Comparison of ENCODE assay signal across 27 cellular contexts in the genomic region with DNA sequence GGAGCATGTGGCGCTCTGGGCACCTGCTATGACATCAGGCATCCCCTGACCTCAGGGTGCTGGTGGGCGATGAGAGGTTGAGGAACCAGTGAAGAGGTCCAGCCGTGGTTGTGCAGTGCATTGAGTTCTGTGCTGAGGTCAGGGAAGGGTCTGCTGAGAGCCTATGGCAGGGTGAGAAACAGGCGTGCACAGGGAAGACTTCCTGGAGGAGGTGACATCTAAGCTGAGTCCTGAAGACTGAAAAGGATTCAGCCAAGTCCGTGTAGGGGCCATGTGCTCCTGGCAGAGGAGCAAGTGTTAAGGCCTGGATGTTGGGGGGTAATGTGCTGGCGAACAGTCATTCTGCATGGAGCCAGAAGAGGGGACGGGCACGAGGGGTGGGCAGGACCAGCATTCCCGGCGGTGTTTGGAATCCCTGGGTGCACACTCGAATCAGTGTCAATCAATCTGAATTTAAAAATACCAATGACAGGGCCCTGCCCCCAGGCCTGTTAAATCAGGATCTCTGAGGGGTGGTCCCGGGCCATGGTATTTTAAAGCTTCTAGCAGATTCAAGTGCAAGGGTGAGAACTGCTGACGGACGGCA.
"Had no signal": no experiment of that assay in that cellular context is flagged by ENCODE, and none has a peak within 500 bp of the region (broad histone marks: within the 10 kb centered on the region; RNA-seq: fewer than 3 reads in every experiment).

No MANE protein-coding gene starts in this region.

- H3K4me3 Mint-ChIP-seq: activated naive CD4-positive, alpha-beta T cell treated with anti-CD3 and anti-CD28 coated beads for 36 hours; effector memory CD8-positive, alpha-beta T cell; natural killer cell treated with Interleukin-12 subunit alpha and Interleukin-12 subunit beta and Interleukin-15 and Interleukin-18, amount 100 ng/mL, for 72 hours; T-helper 2 cell treated with Interferon-gamma antibody and Interleukin-4, amounts not matched to agents 5 μg/mL and 100 μg/mL, for 36 hours had no signal

- H3K27me3 ChIP-seq: brain microvascular endothelial cell, gastroesophageal sphincter, right atrium auricular region, testis had no signal

- H3K27ac ChIP-seq: brain microvascular endothelial cell, gastroesophageal sphincter, right atrium auricular region, testis, transverse colon had no signal

- H3K4me3 ChIP-seq: gastroesophageal sphincter, lung, mucosa of descending colon, right atrium auricular region, testis, transverse colon had no signal

- ATAC-seq: effector memory CD8-positive, alpha-beta T cell; gastroesophageal sphincter; mucosa of descending colon; natural killer cell treated with Interleukin-12 subunit alpha and Interleukin-12 subunit beta and Interleukin-15 and Interleukin-18, amount 100 ng/mL, for 72 hours; stimulated activated naive CD8-positive, alpha-beta T cell treated with anti-CD3 and anti-CD28 coated beads, Interleukin-15, Interleukin-2, amounts not matched to agents 100 U/mL and 50 U/mL, for 24 hours had no signal

- H3K36me3 ChIP-seq: right atrium auricular region, transverse colon had no signal

- H3K9me3 ChIP-seq: gastroesophageal sphincter, mucosa of descending colon, right atrium auricular region, testis, transverse colon had no signal

- FAIRE-seq: astrocyte, endothelial cell of umbilical vein, keratinocyte, urothelium cell line had no signal

- DNase-seq: activated CD4-positive, alpha-beta T cell treated with anti-CD3 and anti-CD28 coated beads for 4 hours; activated CD4-positive, alpha-beta T cell treated with anti-CD3 and anti-CD28 coated beads, Interleukin-2, amount 50 U/mL, for 4 hours; activated CD8-positive, alpha-beta memory T cell treated with anti-CD3 and anti-CD28 coated beads for 24 hours; activated effector memory CD4-positive, alpha-beta T cell treated with Interleukin-2 at 50 U/mL for 16 hours; activated naive CD4-positive, alpha-beta T cell treated with anti-CD3 and anti-CD28 coated beads for 36 hours; amniotic stem cell; brain microvascular endothelial cell; caudate nucleus; cortex of kidney; effector memory CD8-positive, alpha-beta T cell; hippocampal formation; mucosa of descending colon; occipital lobe; stimulated activated CD4-positive, alpha-beta T cell treated with anti-CD3 and anti-CD28 coated beads, Interleukin-2, amount 100 ng/mL, for 48 hours; stimulated activated naive CD8-positive, alpha-beta T cell treated with anti-CD3 and anti-CD28 coated beads, Interleukin-15, Interleukin-2, amounts not matched to agents 100 U/mL and 50 U/mL, for 24 hours; T-helper 1 cell; testis; transverse colon had no signal

- H3K9me3 Mint-ChIP-seq: activated naive CD4-positive, alpha-beta T cell treated with anti-CD3 and anti-CD28 coated beads for 36 hours; effector memory CD8-positive, alpha-beta T cell; natural killer cell treated with Interleukin-12 subunit alpha and Interleukin-12 subunit beta and Interleukin-15 and Interleukin-18, amount 100 ng/mL, for 72 hours; T-helper 2 cell treated with Interferon-gamma antibody and Interleukin-4, amounts not matched to agents 5 μg/mL and 100 μg/mL, for 36 hours had no signal

- H3K27ac Mint-ChIP-seq: activated naive CD4-positive, alpha-beta T cell treated with anti-CD3 and anti-CD28 coated beads for 36 hours; effector memory CD8-positive, alpha-beta T cell; natural killer cell treated with Interleukin-12 subunit alpha and Interleukin-12 subunit beta and Interleukin-15 and Interleukin-18, amount 100 ng/mL, for 72 hours; T-helper 2 cell treated with Interferon-gamma antibody and Interleukin-4, amounts not matched to agents 5 μg/mL and 100 μg/mL, for 36 hours had no signal

- H3K36me3 Mint-ChIP-seq: natural killer cell treated with Interleukin-12 subunit alpha and Interleukin-12 subunit beta and Interleukin-15 and Interleukin-18, amount 100 ng/mL, for 72 hours had no signal
